In the genomic region with DNA sequence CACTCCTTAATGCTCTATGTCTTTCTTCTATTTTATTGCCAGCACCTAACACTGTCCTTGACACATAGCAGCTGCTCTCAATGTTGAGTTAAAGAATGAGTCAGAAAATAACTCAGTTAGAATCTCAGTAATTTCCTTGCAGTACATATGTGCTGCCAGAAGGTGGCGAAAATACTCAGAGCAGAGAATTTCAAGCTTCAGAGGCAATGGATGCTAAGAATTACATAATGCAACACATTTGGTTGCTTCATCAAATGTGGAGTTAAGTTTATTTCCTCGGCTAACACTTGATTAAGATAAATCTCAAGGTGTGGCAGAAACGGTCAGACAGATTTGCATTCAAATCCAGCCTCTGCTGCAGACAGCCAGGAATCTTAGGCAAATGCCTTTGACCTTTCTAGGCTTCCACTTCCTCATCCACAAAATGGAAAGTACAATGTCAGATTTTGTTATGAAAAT, we compare ENCODE assay signal across 8 cellular contexts.
DNase-seq lines count a peak whose midpoint lies in the region; ATAC-seq and TF ChIP-seq lines count a peak whose summit lies in the region.

No MANE protein-coding gene starts in this region.

- H3K27ac ChIP-seq in esophagus squamous epithelium (peak overlapping the region in 2 of 4 donors; percentile 47 to 60), uterus (no peak overlapping the region)

- H3K27me3 ChIP-seq in esophagus squamous epithelium: no peaks in the 10 kb centered on the region
- no peaks in the 10 kb centered on the region for H3K27me3 ChIP-seq in uterus

- no peaks in the 10 kb centered on the region for H3K27me3 Mint-ChIP-seq in natural killer cell (ENCODE audit: low read depth in 2 of 2)

- peak; percentile 83 to 94 (median 88) for TF ChIP-seq CTCF in esophagus squamous epithelium (IDR thresholded peaks at IDR 0.05)
- TF ChIP-seq CTCF in natural killer cell (IDR thresholded peaks at IDR 0.05): peak; percentile 90
- TF ChIP-seq CTCF in uterus (IDR thresholded peaks at IDR 0.05): peak; percentile 73 to 89 (median 86)

- peak; percentile 37 for DNase-seq in DMS 273 treated with DMSO at 0.1 percent for 48 hours (lab: John Stamatoyannopoulos, UW)
- DNase-seq in NCI-H345 (lab: John Stamatoyannopoulos, UW): peak; percentile 68
- DNase-seq in activated CD4-positive, alpha-beta T cell treated with anti-CD3 and anti-CD28 coated beads for 4 hours: peak; percentile 21 to 54
- no peak for DNase-seq in esophagus squamous epithelium (lab: John Stamatoyannopoulos, UW)
- DNase-seq in natural killer cell: no peak
- peak; percentile 47 to 83 for DNase-seq in uterus

- intact Hi-C loops in esophagus squamous epithelium (cut with DNase I): no loop called here
- intact Hi-C loops in natural killer cell (cut with micrococcal nuclease): loop anchor here (5.0 kb wide), 1 partner anchor 731 kb away; no protein-coding TSS in a partner anchor
- intact Hi-C loops in uterus (cut with DNase I; ENCODE audit: low total_unique reads): no loop called here

- no peak overlapping the region for H3K4me3 Mint-ChIP-seq in natural killer cell

- H3K9me3 Mint-ChIP-seq in natural killer cell: no peaks in the 10 kb centered on the region

- 0 to 2% methylated on average over 3 of the region's 3 CpGs for WGBS in esophagus squamous epithelium, 2 donors

- H3K9me3 ChIP-seq in esophagus squamous epithelium: no peaks in the 10 kb centered on the region
- no peaks in the 10 kb centered on the region for H3K9me3 ChIP-seq in uterus

- H3K36me3 Mint-ChIP-seq in natural killer cell: no peaks in the 10 kb centered on the region

- ATAC-seq in GM19372 (IDR thresholded peaks at IDR 0.05; ENCODE audit: low read depth, unreplicated experiment): peak; percentile 84
- ATAC-seq in HG03196 (IDR thresholded peaks at IDR 0.05; ENCODE audit: unreplicated experiment): peak; percentile 80
- peak; percentile 66 to 81 (median 79) for ATAC-seq in natural killer cell

- H3K4me1 Mint-ChIP-seq in natural killer cell: no peaks in the 10 kb centered on the region

- no peak overlapping the region for H3K27ac Mint-ChIP-seq in natural killer cell

- TF ChIP-seq POLR2A in esophagus squamous epithelium (IDR thresholded peaks at IDR 0.05) (no peak), uterus (IDR thresholded peaks at IDR 0.05) (no peak)

- peaks cover 0 to 30% (median 0%) of the 10 kb centered on the region in 3 donors for H3K36me3 ChIP-seq in esophagus squamous epithelium
- no peaks in the 10 kb centered on the region for H3K36me3 ChIP-seq in uterus

- H3K4me1 ChIP-seq in esophagus squamous epithelium: peaks cover 0 to 48% (median 27%) of the 10 kb centered on the region in 3 donors
- H3K4me1 ChIP-seq in uterus: peaks cover 0 to 7% of the 10 kb centered on the region in 2 donors

- H3K4me3 ChIP-seq in esophagus squamous epithelium (no peak overlapping the region), uterus (no peak overlapping the region)

Comparison
In these comparisons a context has a peak if more than half of its experiments do, and no peak if none do; other contexts are left out.
1. DNase-seq: peak in DMS 273 treated with DMSO at 0.1 percent for 48 hours (single experiment), NCI-H345 (single experiment), activated CD4-positive, alpha-beta T cell treated with anti-CD3 and anti-CD28 coated beads for 4 hours (2 of 2) and uterus (2 of 2); none in esophagus squamous epithelium (single experiment) and natural killer cell (single experiment).
2. Peak in every context shown above with its lines, with median percentiles within 50 percentile points of each other: ATAC-seq and CTCF ChIP-seq.